25 cellular contexts compared by ENCODE assay signal in the genomic region with DNA sequence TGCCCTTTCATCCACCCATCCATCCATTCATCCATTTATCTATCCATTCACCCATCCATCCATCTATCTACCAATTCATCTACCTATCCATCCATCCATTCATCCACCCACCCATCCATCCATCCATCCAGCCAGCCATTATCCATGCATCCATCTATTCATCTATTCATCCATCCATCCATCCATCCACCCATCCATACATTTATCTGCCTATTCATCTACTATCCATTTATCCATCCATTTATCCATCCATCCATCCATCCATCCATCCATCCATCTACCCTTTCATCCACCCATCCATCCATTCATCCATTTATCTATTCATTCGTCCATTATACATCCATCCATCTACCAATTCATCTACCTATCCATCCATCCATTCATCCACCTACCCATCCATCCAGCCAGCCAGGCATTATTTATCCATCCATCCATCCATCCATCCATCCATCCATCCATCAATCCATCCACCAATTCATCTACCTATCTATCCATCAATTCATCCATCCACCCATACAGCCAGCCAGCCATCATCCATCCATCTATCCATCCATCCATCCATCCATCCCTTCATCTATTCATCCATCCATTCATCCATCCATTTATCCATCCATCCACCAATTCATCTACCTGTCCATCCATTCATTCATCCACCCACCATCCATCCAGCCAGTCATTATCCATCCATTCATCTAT. TPM values are rescaled to one million over a fixed set of nuclear protein-coding genes. Genes with fewer than 3 reads are reported as not detected.
"Had no signal": no experiment of that assay in that cellular context is flagged by ENCODE, and none has a peak within 500 bp of the region (broad histone marks: within the 10 kb centered on the region; RNA-seq: fewer than 3 reads in every experiment).

No MANE protein-coding gene starts in this region.

- H3K27me3 ChIP-seq: colonic mucosa, esophagus squamous epithelium, gastrocnemius medialis, heart right ventricle had no signal

- H3K9me3 ChIP-seq: colonic mucosa, esophagus squamous epithelium, gastrocnemius medialis, heart right ventricle, left lung had no signal

- ATAC-seq: effector memory CD8-positive, alpha-beta T cell; esophagus mucosa; gastrocnemius medialis; heart right ventricle; left cardiac atrium; left lung; left ventricle myocardium superior; naive thymus-derived CD4-positive, alpha-beta T cell had no signal

- H3K4me3 ChIP-seq: colonic mucosa, esophagus squamous epithelium, gastrocnemius medialis, heart right ventricle, left lung, lung had no signal

- H3K36me3 ChIP-seq: colonic mucosa, gastrocnemius medialis had no signal

- FAIRE-seq: endometrium, islet of Langerhans had no signal

- H3K27ac ChIP-seq: colonic mucosa, epithelial cell of prostate, esophagus squamous epithelium, gastrocnemius medialis, heart right ventricle, left lung had no signal

- DNase-seq: colonic mucosa; cortex of kidney; effector CD8-positive, alpha-beta T cell; effector memory CD8-positive, alpha-beta T cell; endodermal cell; erythroblast; esophagus squamous epithelium; foreskin melanocyte; gastrocnemius medialis; glutamatergic neuron; head of caudate nucleus; heart right ventricle; hippocampal formation; left cardiac atrium; left lung; left ventricle myocardium superior; mammary epithelial cell; mesendoderm; midbrain; naive thymus-derived CD4-positive, alpha-beta T cell had no signal

- H3K4me1 ChIP-seq: colonic mucosa had no signal

RNA-seq across cellular contexts. Expression of a gene that starts 10.2 kb away (rescaled TPM):
- polyA plus RNA-seq: naive thymus-derived CD4-positive, alpha-beta T cell had no signal
